10 cellular contexts compared by ENCODE assay signal in genomic region chr2:171320208-171320621, GRCh38.
A peak's percentile ranks its signal among the peaks of the same experiment; 100 is the strongest.
DNase-seq lines count a peak whose midpoint lies in the region; ATAC-seq and TF ChIP-seq lines count a peak whose summit lies in the region.
"Had no signal": no experiment of that assay in that cellular context is flagged by ENCODE, and none has a peak within 500 bp of the region (broad histone marks: within the 10 kb centered on the region; RNA-seq: fewer than 3 reads in every experiment).

No MANE protein-coding gene starts in this region.

- no peak overlapping the region for H3K4me3 Mint-ChIP-seq in central memory CD8-positive, alpha-beta T cell

- H3K27me3 Mint-ChIP-seq in central memory CD8-positive, alpha-beta T cell, result no peaks in the 10 kb centered on the region

- H3K9me3 Mint-ChIP-seq in central memory CD8-positive, alpha-beta T cell, result no peaks in the 10 kb centered on the region

- ATAC-seq in GM18517 (IDR thresholded peaks at IDR 0.05; ENCODE audit: unreplicated experiment) (peak; percentile 34), HG03196 (IDR thresholded peaks at IDR 0.05; ENCODE audit: unreplicated experiment) (peak; percentile 38)
- no peak for ATAC-seq in central memory CD8-positive, alpha-beta T cell (replicated peaks; ENCODE audit: extremely low read depth, poor library complexity, severe bottlenecking)

- peak; percentile 28 for DNase-seq in GM20000 (ENCODE audit: low spot score)
- no peak for DNase-seq in central memory CD8-positive, alpha-beta T cell (ENCODE audit: low spot score in 2 of 2)
- no peak for DNase-seq in COLO829 (ENCODE audit: low spot score)
- no peak for DNase-seq in NCI-H774 (lab: John Stamatoyannopoulos, UW)
- no peak for DNase-seq in NCI-H1092 treated with DMSO at 0.1 percent for 48 hours (lab: John Stamatoyannopoulos, UW)
- DNase-seq in NCI-H2227 (lab: John Stamatoyannopoulos, UW; ENCODE audit: unreplicated experiment), result no peak
- DNase-seq: amniotic stem cell, mesenchymal stem cell had no signal

- peak overlapping the region; percentile 58 for H3K27ac Mint-ChIP-seq in central memory CD8-positive, alpha-beta T cell (ENCODE audit: low read depth)

- H3K36me3 Mint-ChIP-seq in central memory CD8-positive, alpha-beta T cell (ENCODE audit: insufficient read depth), result peaks cover 5% of the 10 kb centered on the region

- H3K4me1 Mint-ChIP-seq in central memory CD8-positive, alpha-beta T cell, result peaks cover 36% of the 10 kb centered on the region

- peak; percentile 28 for TF ChIP-seq CTCF in GM20000 (IDR thresholded peaks at IDR 0.05; ENCODE audit: extremely low read depth, missing control alignments)
